In the genomic region with DNA sequence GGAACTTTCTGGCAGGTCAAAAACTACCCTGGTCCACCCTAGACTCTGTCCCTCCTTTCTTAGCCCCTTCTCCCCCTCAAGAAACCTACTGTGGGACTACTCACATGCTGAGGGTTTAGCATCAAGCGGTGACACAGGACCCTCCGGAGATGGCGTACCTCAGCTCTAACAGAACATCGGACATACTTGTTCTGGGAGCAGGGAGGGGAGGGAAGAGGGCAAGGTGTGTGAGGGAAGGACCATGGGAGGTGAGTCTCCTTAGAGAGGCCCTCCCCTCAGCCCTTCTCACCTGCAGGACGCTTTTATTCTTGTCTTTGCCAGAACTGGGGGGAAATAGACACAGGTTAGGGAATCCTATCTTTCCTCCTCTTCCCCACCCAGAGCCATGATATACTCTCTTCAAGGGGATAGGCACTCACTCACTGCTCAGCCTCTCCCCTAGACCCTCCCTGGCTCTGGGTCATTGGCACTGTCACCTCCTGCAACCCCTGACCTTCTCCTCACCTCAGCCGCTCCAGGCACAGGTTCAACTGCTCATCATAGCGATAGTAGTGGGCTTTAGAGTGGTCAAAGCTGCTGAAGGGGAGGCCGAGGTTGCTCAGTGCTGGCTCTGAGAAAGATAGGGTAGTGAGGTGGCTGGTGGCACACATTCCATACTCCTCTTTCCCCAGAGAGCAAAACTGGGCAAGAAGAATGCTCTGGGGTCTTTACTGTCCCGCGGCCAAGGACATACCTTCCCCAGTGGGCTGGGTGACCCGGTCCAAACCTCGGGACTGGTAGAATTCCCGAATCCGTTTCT, we compare ENCODE assay signal across 10 cellular contexts. TPM values are rescaled to one million over a fixed set of nuclear protein-coding genes. Genes with fewer than 3 reads are reported as not detected.
DNase-seq lines count a peak whose midpoint lies in the region; ATAC-seq and TF ChIP-seq lines count a peak whose summit lies in the region.
"Had no signal": no experiment of that assay in that cellular context is flagged by ENCODE, and none has a peak within 500 bp of the region (broad histone marks: within the 10 kb centered on the region; RNA-seq: fewer than 3 reads in every experiment).

No MANE protein-coding gene starts in this region.

- POLR2A ChIA-PET in A673 (lab: Charles Lee; ENCODE audit: low non-redundant PET) (no interaction called here), MCF 10A (lab: Yijun Ruan, JAX) (interaction anchor here (0.6 to 8.6 kb wide), 7 partner anchors 13 to 326 kb away, joined by 3 to 135 read pairs (median 6); a partner anchor contains a TSS)

- no peak overlapping the region for H3K27ac ChIP-seq in A673 (ENCODE audit: low read depth, low read length, poor library complexity, severe bottlenecking)

- H3K36me3 Mint-ChIP-seq in HFFc6 (ENCODE audit: low read depth) (peaks cover 22% of the 10 kb centered on the region), MCF 10A (ENCODE audit: insufficient read depth, unreplicated experiment) (peaks cover 46% of the 10 kb centered on the region), naive B cell (peaks cover 12 to 26% of the 10 kb centered on the region in 2 donors)

- BruUV-seq in A673 (replicated peaks; lab: Mats Ljungman, UMichigan) = no TSS peak
- BruUV-seq in MCF 10A (replicated peaks; lab: Mats Ljungman, UMichigan) = no TSS peak

- intact Hi-C loops in A673 (cut with micrococcal nuclease; ENCODE audit: unreplicated experiment) (loop anchor here (2.0 kb wide), 1 partner anchor 23 kb away; a partner anchor contains a TSS), MCF 10A (cut with micrococcal nuclease) (no loop called here)

- DNase-seq in A673 (ENCODE audit: low spot score) = no peak
- no peak for DNase-seq in HFFc6
- DNase-seq in MCF 10A (ENCODE audit: unreplicated experiment) = no peak
- DNase-seq in naive B cell = no peak
- no peak for DNase-seq in activated naive CD4-positive, alpha-beta T cell treated with Interleukin-2 at 50 U/mL for 16 hours
- DNase-seq in NCI-H1694 (lab: John Stamatoyannopoulos, UW) = no peak
- DNase-seq in ecto neural progenitor cell (ENCODE audit: low spot score) = no peak
- no peak for DNase-seq in NCI-H1092 (lab: John Stamatoyannopoulos, UW)
- DNase-seq: cerebellar nuclear complex, NCI-H226 had no signal

- no peak for TF ChIP-seq CTCF in A673 (conservative IDR thresholded peaks at IDR 0.05; ENCODE audit: low read depth, low read length)
- no peak for TF ChIP-seq CTCF in HFFc6 (IDR thresholded peaks at IDR 0.05)
- no peak for TF ChIP-seq CTCF in MCF 10A (IDR thresholded peaks at IDR 0.05; ENCODE audit: unreplicated experiment)

- peaks cover 13% of the 10 kb centered on the region for H3K4me1 ChIP-seq in A673 (ENCODE audit: insufficient read depth, low read length, poor library complexity, severe bottlenecking)

- H3K27ac Mint-ChIP-seq in HFFc6 (no peak overlapping the region), MCF 10A (ENCODE audit: low read depth, unreplicated experiment) (no peak overlapping the region), naive B cell (peak overlapping the region in 1 of 6 donors; percentile 81)

- no peaks in the 10 kb centered on the region for H3K27me3 ChIP-seq in A673 (replicated peaks; ENCODE audit: insufficient read depth, low read depth, low read length, poor library complexity)

- H3K4me3 Mint-ChIP-seq in HFFc6 (peak overlapping the region; percentile 98), MCF 10A (ENCODE audit: unreplicated experiment) (peak overlapping the region; percentile 88), naive B cell (peak overlapping the region in 6 of 8 donors; percentile 5 to 93 (median 17))

- no peak for ATAC-seq in naive B cell (ENCODE audit: low read depth in 2 of 2)

- peak overlapping the region; percentile 0 for H3K4me3 ChIP-seq in A673 (ENCODE audit: low read depth, low read length, poor library complexity, severe bottlenecking)

- H3K4me1 Mint-ChIP-seq in HFFc6 (ENCODE audit: low read depth) (peaks cover 59% of the 10 kb centered on the region), MCF 10A (ENCODE audit: insufficient read depth, unreplicated experiment) (peaks cover 28% of the 10 kb centered on the region), naive B cell (peaks cover 38 to 59% (median 57%) of the 10 kb centered on the region in 3 donors)

- H3K9me3 ChIP-seq in A673 (ENCODE audit: low read depth, low read length, poor library complexity, severe bottlenecking) = no peaks in the 10 kb centered on the region

- H3K36me3 ChIP-seq in A673 (ENCODE audit: insufficient read depth, low read length, poor library complexity, severe bottlenecking) = peaks cover 14% of the 10 kb centered on the region

- CTCF ChIA-PET in A673 (lab: Charles Lee) (no interaction called here), MCF 10A (lab: Yijun Ruan, JAX) (interaction anchor here (0.6 to 3.5 kb wide), 7 partner anchors 15 to 1049 kb away, joined by 3 to 18 read pairs (median 4); a partner anchor contains a TSS)

- peaks cover 12% of the 10 kb centered on the region for H3K27me3 Mint-ChIP-seq in HFFc6 (ENCODE audit: insufficient read depth)
- H3K27me3 Mint-ChIP-seq in MCF 10A (ENCODE audit: insufficient read depth, unreplicated experiment) = no peaks in the 10 kb centered on the region
- H3K27me3 Mint-ChIP-seq in naive B cell = peaks cover 37 to 59% (median 44%) of the 10 kb centered on the region in 3 donors

- H3K9me3 Mint-ChIP-seq in HFFc6 (no peaks in the 10 kb centered on the region), MCF 10A (ENCODE audit: unreplicated experiment) (no peaks in the 10 kb centered on the region), naive B cell (peaks cover 0 to 3% (median 0%) of the 10 kb centered on the region in 7 donors)

RNA-seq across cellular contexts. Expression of a gene that starts 1.8 kb away (rescaled TPM):
- 30.9 and 33.0 TPM in 2 replicates for total RNA-seq in A673 (2021)
- 10 to 100 TPM; 26.0 to 33.8 (median 29.3) TPM for total RNA-seq in HFFc6 (2021; fragmentation: NEBNext Ultra II Directional; extraction: Animal tissue kit (Norgen Biotek cat#: 25700))
- 37.5 and 41.6 TPM in 2 replicates for total RNA-seq in MCF 10A (2022)
- 10 to 100 TPM in 5 of 6 donors, 1 to 10 TPM in 1; 8.9 to 17.0 (median 14.1) TPM for polyA plus RNA-seq in naive B cell (ENCODE audit: low read depth in 6 of 6)

RNA-seq across cellular contexts. Expression of a gene that starts 6.2 kb away (rescaled TPM):
- total RNA-seq in A673 (2021) (0.48 TPM in 1 of 2 replicates, not detected in the other), MCF 10A (2022) (not detected in 2 replicates)
- total RNA-seq in HFFc6 (2021; fragmentation: NEBNext Ultra II Directional; extraction: Animal tissue kit (Norgen Biotek cat#: 25700)) = 1 to 10 TPM in 3 of 6 experiments, under 1 TPM in 3; 0.21 to 1.8 (median 1.2) TPM
- not detected for polyA plus RNA-seq in naive B cell (ENCODE audit: low read depth in 6 of 6)

RNA-seq across cellular contexts. Expression of a gene that starts 8.6 kb away (rescaled TPM):
- total RNA-seq in A673 (2021) (not detected in 2 replicates), MCF 10A (2022) (not detected in 2 replicates)
- total RNA-seq in HFFc6 (2021; fragmentation: NEBNext Ultra II Directional; extraction: Animal tissue kit (Norgen Biotek cat#: 25700)) = under 1 TPM; 0.17 to 0.31 (median 0.21) TPM
- not detected for polyA plus RNA-seq in naive B cell (ENCODE audit: low read depth in 6 of 6)

RNA-seq across cellular contexts. Expression of a gene that starts 20.4 kb away (rescaled TPM):
- total RNA-seq in A673 (2021) (0.50 and 0.71 TPM in 2 replicates), MCF 10A (2022) (4.3 and 4.7 TPM in 2 replicates)
- under 1 TPM in 2 of 6 experiments, not detected in 4; 0.14 to 0.40 TPM for total RNA-seq in HFFc6 (2021; fragmentation: NEBNext Ultra II Directional; extraction: Animal tissue kit (Norgen Biotek cat#: 25700))
- not detected for polyA plus RNA-seq in naive B cell (ENCODE audit: low read depth in 6 of 6)

RNA-seq across cellular contexts. Expression of a gene that starts 22.8 kb away (rescaled TPM):
- total RNA-seq in A673 (2021) = 25.8 and 28.6 TPM in 2 replicates
- 10 to 100 TPM; 14.3 to 17.4 (median 16.7) TPM for total RNA-seq in HFFc6 (2021; fragmentation: NEBNext Ultra II Directional; extraction: Animal tissue kit (Norgen Biotek cat#: 25700))
- total RNA-seq in MCF 10A (2022) = 17.6 and 18.1 TPM in 2 replicates
- polyA plus RNA-seq in naive B cell (ENCODE audit: low read depth in 6 of 6) = 10 to 100 TPM; 20.7 to 31.8 (median 25.6) TPM

Comparison
In these comparisons a context has a peak if more than half of its experiments do, and no peak if none do; other contexts are left out.
1. H3K4me3 Mint-ChIP-seq: peak in every context shown above with its lines; median percentile 98 in HFFc6; 88 in MCF 10A; 17 in naive B cell.